ENCODE assay signal across 33 cellular contexts in genomic region chr10:80686734-80687561, GRCh38.
DNase-seq lines count a peak whose midpoint lies in the region; ATAC-seq, FAIRE-seq and TF ChIP-seq lines count a peak whose summit lies in the region.
"Had no signal": no experiment of that assay in that cellular context is flagged by ENCODE, and none has a peak within 500 bp of the region (broad histone marks: within the 10 kb centered on the region; RNA-seq: fewer than 3 reads in every experiment).

No MANE protein-coding gene starts in this region.

- CTCF ChIA-PET in HepG2 (lab: Yijun Ruan, JAX; ENCODE audit: low intra/inter-chr PET ratio, low total read pairs): interaction anchor here (1.5 kb wide), 1 partner anchor 24 kb away, joined by 3 read pairs; no protein-coding TSS in a partner anchor
- CTCF ChIA-PET in activated naive CD4-positive, alpha-beta T cell treated with anti-CD3 and anti-CD28 coated beads, Interleukin-2, amount 10 ng/mL, durations not matched to agents 7 days and 5 days (lab: Charles Lee): interaction anchor here (1.7 kb wide), 1 partner anchor 13 kb away, joined by 7 read pairs; no protein-coding TSS in a partner anchor

- in situ Hi-C loops in HepG2 (cut with HindIII; ENCODE audit: extremely low pct_ligation_motif_present, low pct_unique_long_range_greater_than_20kb): no loop called here

- no peak overlapping the region for H3K4me2 ChIP-seq in HepG2 (ENCODE audit: low read depth, low read length)
- H3K4me2 ChIP-seq: PC-9 had no signal

- H3K4me3 ChIP-seq in HepG2 (replicated peaks in 1 of 3; ENCODE audit: insufficient read depth in 1 of 3, low read depth in 2 of 3, low read length in 3 of 3): no peak overlapping the region
- H3K4me3 ChIP-seq in right lobe of liver: no peak overlapping the region
- H3K4me3 ChIP-seq: left lung, PC-9, testis had no signal

- TF ChIP-seq CTCF in HepG2 (CRISPR knock-in tag; IDR thresholded peaks at IDR 0.05) (peak; percentile 20; the same call in 1 of the 2 replicates), right lobe of liver (IDR thresholded peaks at IDR 0.05) (no peak)

- no peak overlapping the region for H3K27ac ChIP-seq in HepG2 (ENCODE audit: extremely low read length, insufficient read depth, low read length)
- no peak overlapping the region for H3K27ac ChIP-seq in right lobe of liver
- H3K27ac ChIP-seq: left lung, PC-9, testis had no signal

- no peaks in the 10 kb centered on the region for H3K79me2 ChIP-seq in HepG2 (ENCODE audit: insufficient read depth, low read length)

- no peaks in the 10 kb centered on the region for H3K9me3 ChIP-seq in HepG2 (ENCODE audit: low read length)
- H3K9me3 ChIP-seq in right lobe of liver: no peaks in the 10 kb centered on the region
- H3K9me3 ChIP-seq: Caco-2, left lung, testis had no signal

- H3K36me3 ChIP-seq in HepG2 (replicated peaks in 1 of 2; ENCODE audit: control insufficient read depth in 1 of 2, insufficient read depth in 2 of 2, low read length in 2 of 2) (no peaks in the 10 kb centered on the region), right lobe of liver (no peaks in the 10 kb centered on the region)
- H3K36me3 ChIP-seq: left lung had no signal

- no peaks in the 10 kb centered on the region for H3K27me3 ChIP-seq in HepG2 (ENCODE audit: control insufficient read depth in 1 of 2, insufficient read depth in 2 of 2, low read length in 2 of 2)
- H3K27me3 ChIP-seq in right lobe of liver: no peaks in the 10 kb centered on the region
- H3K27me3 ChIP-seq: testis had no signal

- H3K4me3 Mint-ChIP-seq in activated naive CD4-positive, alpha-beta T cell treated with anti-CD3 and anti-CD28 coated beads, Interleukin-2, amount 10 ng/mL, durations not matched to agents 7 days and 5 days: no peak overlapping the region
- H3K4me3 Mint-ChIP-seq: activated CD4-positive, alpha-beta T cell treated with anti-CD3 and anti-CD28 coated beads for 36 hours; activated CD8-positive, alpha-beta T cell treated with anti-CD3 and anti-CD28 coated beads, Interleukin-2, amount 10 ng/mL, durations not matched to agents 7 days and 5 days; activated naive CD8-positive, alpha-beta T cell treated with anti-CD3 and anti-CD28 coated beads for 36 hours; stimulated activated naive CD8-positive, alpha-beta T cell treated with anti-CD3 and anti-CD28 coated beads, Interleukin-15, Interleukin-2, amounts not matched to agents 100 ng/mL and 50 ng/mL, for 24 hours had no signal

- H3K4me1 ChIP-seq in HepG2 (ENCODE audit: insufficient read depth, low read length) (peaks cover 24% of the 10 kb centered on the region), right lobe of liver (no peaks in the 10 kb centered on the region)
- H3K4me1 ChIP-seq: left lung, testis had no signal

- H3K9ac ChIP-seq in HepG2 (ENCODE audit: insufficient read depth, low read depth, low read length): no peak overlapping the region

- no peak for TF ChIP-seq EP300 in HepG2 (IDR thresholded peaks at IDR 0.05; ENCODE audit: low read depth in 2 of 2, low read length in 2 of 2)
- no peak for TF ChIP-seq EP300 in HepG2 (CRISPR knock-in tag; IDR thresholded peaks at IDR 0.05; ENCODE audit: borderline replicate concordance)

- no TSS peak for BruUV-seq in HepG2 (replicated peaks; lab: Mats Ljungman, UMichigan)

- no peak; the same call in 2 of the 3 replicates for ATAC-seq in HepG2
- no peak for ATAC-seq in right lobe of liver
- ATAC-seq: activated CD4-positive, alpha-beta T cell treated with anti-CD3 and anti-CD28 coated beads for 36 hours; activated CD8-positive, alpha-beta T cell treated with anti-CD3 and anti-CD28 coated beads, Interleukin-2, amount 10 ng/mL, durations not matched to agents 7 days and 5 days; left lung; sciatic nerve had no signal

- TF ChIP-seq POLR2A in HepG2 (IDR thresholded peaks at IDR 0.05; ENCODE audit: insufficient read depth in 1 of 2, low read depth in 2 of 2, low read length in 2 of 2): no peak
- no peak for TF ChIP-seq POLR2A in right lobe of liver (IDR thresholded peaks at IDR 0.05)

- H3K4me1 Mint-ChIP-seq in activated naive CD4-positive, alpha-beta T cell treated with anti-CD3 and anti-CD28 coated beads, Interleukin-2, amount 10 ng/mL, durations not matched to agents 7 days and 5 days: no peaks in the 10 kb centered on the region
- H3K4me1 Mint-ChIP-seq: activated naive CD8-positive, alpha-beta T cell treated with anti-CD3 and anti-CD28 coated beads for 36 hours had no signal

- 6% methylated on average over 5 of the region's 7 CpGs for WGBS in HepG2 (ENCODE audit: low lambda C conversion rate)
- WGBS in right lobe of liver (ENCODE audit: insufficient coverage, low coverage, low lambda C conversion rate, missing lambda C conversion rate): 68% methylated on average over 3 of the region's 7 CpGs

- no peaks in the 10 kb centered on the region for H4K20me1 ChIP-seq in HepG2 (ENCODE audit: insufficient read depth, low read length)

- DNase-seq in HepG2 (ENCODE audit: low spot score) (peak; percentile 16), right lobe of liver (no peak), NCI-H526 (lab: John Stamatoyannopoulos, UW) (peak; percentile 10 to 27), foreskin melanocyte (peak; percentile 89), NCI-H1092 treated with DMSO at 0.1 percent for 48 hours (lab: John Stamatoyannopoulos, UW) (no peak), cerebellar cortex (ENCODE audit: low spot score) (no peak)
- DNase-seq in activated naive CD4-positive, alpha-beta T cell treated with anti-CD3 and anti-CD28 coated beads, Interleukin-2, amount 10 ng/mL, durations not matched to agents 7 days and 5 days: no peak
- DNase-seq in activated CD4-positive, CD25-positive, alpha-beta regulatory T cell (lab: John Stamatoyannopoulos, UW): no peak
- DNase-seq: 8988T; activated CD4-positive, alpha-beta T cell treated with anti-CD3 and anti-CD28 coated beads for 36 hours; activated CD8-positive, alpha-beta T cell treated with anti-CD3 and anti-CD28 coated beads, Interleukin-2, amount 10 ng/mL, durations not matched to agents 7 days and 5 days; activated naive CD8-positive, alpha-beta T cell treated with anti-CD3 and anti-CD28 coated beads for 36 hours; activated T-cell treated with anti-CD3 and anti-CD28 coated beads for 4 hours; aorta; C1 segment of cervical spinal cord; Caco-2; KG1; left lung; mesendoderm; MM.1S; NCI-H1436; NCI-H2081 treated with DMSO at 0.1 percent for 48 hours; NCI-H2227 treated with DMSO at 0.1 percent for 48 hours; NCI-H69; PC-9; Right ventricle myocardium superior; stimulated activated CD8-positive, alpha-beta memory T cell treated with anti-CD3 and anti-CD28 coated beads, Interleukin-4, amount 100 ng/mL, for 48 hours; testis had no signal

- no peaks in the 10 kb centered on the region for H3K36me3 Mint-ChIP-seq in activated naive CD4-positive, alpha-beta T cell treated with anti-CD3 and anti-CD28 coated beads, Interleukin-2, amount 10 ng/mL, durations not matched to agents 7 days and 5 days
- H3K36me3 Mint-ChIP-seq: activated naive CD8-positive, alpha-beta T cell treated with anti-CD3 and anti-CD28 coated beads for 36 hours had no signal

- no peak for TF ChIP-seq RAD21 in HepG2 (CRISPR knock-in tag; IDR thresholded peaks at IDR 0.05)

- POLR2A ChIA-PET in HepG2 (lab: Yijun Ruan, JAX): no interaction called here

- no peaks in the 10 kb centered on the region for H3K9me3 Mint-ChIP-seq in activated naive CD4-positive, alpha-beta T cell treated with anti-CD3 and anti-CD28 coated beads, Interleukin-2, amount 10 ng/mL, durations not matched to agents 7 days and 5 days
- H3K9me3 Mint-ChIP-seq: activated naive CD8-positive, alpha-beta T cell treated with anti-CD3 and anti-CD28 coated beads for 36 hours; stimulated activated naive CD8-positive, alpha-beta T cell treated with anti-CD3 and anti-CD28 coated beads, Interleukin-15, Interleukin-2, amounts not matched to agents 100 ng/mL and 50 ng/mL, for 24 hours had no signal

- no peak overlapping the region for H3K27ac Mint-ChIP-seq in activated naive CD4-positive, alpha-beta T cell treated with anti-CD3 and anti-CD28 coated beads, Interleukin-2, amount 10 ng/mL, durations not matched to agents 7 days and 5 days
- H3K27ac Mint-ChIP-seq: activated CD4-positive, alpha-beta T cell treated with anti-CD3 and anti-CD28 coated beads for 36 hours; activated CD8-positive, alpha-beta T cell treated with anti-CD3 and anti-CD28 coated beads, Interleukin-2, amount 10 ng/mL, durations not matched to agents 7 days and 5 days; activated naive CD8-positive, alpha-beta T cell treated with anti-CD3 and anti-CD28 coated beads for 36 hours; stimulated activated naive CD8-positive, alpha-beta T cell treated with anti-CD3 and anti-CD28 coated beads, Interleukin-15, Interleukin-2, amounts not matched to agents 100 ng/mL and 50 ng/mL, for 24 hours had no signal

- intact Hi-C loops in HepG2 (cut with micrococcal nuclease; ENCODE audit: unreplicated experiment): no loop called here
- intact Hi-C loops in right lobe of liver (cut with DNase I): no loop called here

- peaks cover 8% of the 10 kb centered on the region for H3K27me3 Mint-ChIP-seq in activated naive CD4-positive, alpha-beta T cell treated with anti-CD3 and anti-CD28 coated beads, Interleukin-2, amount 10 ng/mL, durations not matched to agents 7 days and 5 days

- no peak overlapping the region for H2AFZ ChIP-seq in HepG2 (ENCODE audit: low read length)
- H2AFZ ChIP-seq: PC-9 had no signal

- FAIRE-seq in HepG2 (lab: Jason Lieb, UNC): no peak
- FAIRE-seq: bronchial epithelial cell, G401.6, islet of Langerhans had no signal

TF ChIP-seq in HepG2, 621 proteins besides CTCF, POLR2A, EP300 and RAD21:
- no peak for TF ChIP-seq ZNF224 (CRISPR knock-in tag; IDR thresholded peaks at IDR 0.05)
- TF ChIP-seq TBP (CRISPR knock-in tag; IDR thresholded peaks at IDR 0.05): no peak
- TF ChIP-seq NCOA1 (CRISPR knock-in tag; IDR thresholded peaks at IDR 0.05): no peak
- TF ChIP-seq ZNF17 (CRISPR knock-in tag; IDR thresholded peaks at IDR 0.05): no peak
- no peak for TF ChIP-seq SOX13 (IDR thresholded peaks at IDR 0.05)
- peak in 1 of 2 experiments; percentile 61; a peak in 2 of 4 replicates for TF ChIP-seq SOX13 (CRISPR knock-in tag; conservative IDR thresholded peaks at IDR 0.05 in 1 of 2, IDR thresholded peaks at IDR 0.05 in 1 of 2)
TF ChIP-seq in HepG2: peak in this region for 1.

Comparison
In these comparisons a context has a peak if more than half of its experiments do, and no peak if none do; other contexts are left out.
1. DNase-seq: peak in HepG2 (single experiment), NCI-H526 (2 of 2) and foreskin melanocyte (single experiment); none in right lobe of liver (0 of 3), NCI-H1092 treated with DMSO at 0.1 percent for 48 hours (single experiment), activated naive CD4-positive, alpha-beta T cell treated with anti-CD3 and anti-CD28 coated beads, Interleukin-2, amount 10 ng/mL, durations not matched to agents 7 days and 5 days (single experiment), activated CD4-positive, CD25-positive, alpha-beta regulatory T cell (0 of 4) and cerebellar cortex (single experiment).